Comparison of ENCODE assay signal across 17 cellular contexts in genomic region chr11:78542007-78542406, GRCh38. TPM values are rescaled to one million over a fixed set of nuclear protein-coding genes. Genes with fewer than 3 reads are reported as not detected.
A peak's percentile ranks its signal among the peaks of the same experiment; 100 is the strongest.
DNase-seq lines count a peak whose midpoint lies in the region; ATAC-seq and TF ChIP-seq lines count a peak whose summit lies in the region.
"Had no signal": no experiment of that assay in that cellular context is flagged by ENCODE, and none has a peak within 500 bp of the region (broad histone marks: within the 10 kb centered on the region; RNA-seq: fewer than 3 reads in every experiment).

No MANE protein-coding gene starts in this region.

- H3K4me1 Mint-ChIP-seq in stimulated activated naive CD8-positive, alpha-beta T cell treated with anti-CD3 and anti-CD28 coated beads, Interleukin-15, Interleukin-2, amounts not matched to agents 100 ng/mL and 50 ng/mL, for 24 hours (ENCODE audit: low read depth): peaks cover 6% of the 10 kb centered on the region
- H3K4me1 Mint-ChIP-seq in stimulated activated naive CD8-positive, alpha-beta T cell treated with anti-CD3 and anti-CD28 coated beads, Interleukin-15, amount 100 ng/mL, for 72 hours: peaks cover 6% of the 10 kb centered on the region

- no peak overlapping the region for H4K91ac ChIP-seq in IMR-90 (ENCODE audit: insufficient read depth, low read depth, low read length)

- H3K27me3 ChIP-seq in IMR-90 (ENCODE audit: control insufficient read depth, insufficient read depth, low read length): no peaks in the 10 kb centered on the region
- H3K27me3 ChIP-seq in aorta (ENCODE audit: control insufficient read depth in 1 of 2, insufficient read depth in 2 of 2, low read length in 1 of 2): no peaks in the 10 kb centered on the region
- H3K27me3 ChIP-seq: body of pancreas, neutrophil had no signal

- TF ChIP-seq POLR2A in IMR-90 (IDR thresholded peaks at IDR 0.05; ENCODE audit: low read depth, low read length): no peak

- H3K4me2 ChIP-seq in IMR-90 (ENCODE audit: low read depth, low read length): peak overlapping the region; percentile 50; the same call in 1 of the 2 replicates

- H4K5ac ChIP-seq in IMR-90 (ENCODE audit: low read depth, low read length): no peak overlapping the region

- H2AK5ac ChIP-seq in IMR-90 (ENCODE audit: low read depth, low read length): no peak overlapping the region

- H3K4me3 ChIP-seq in IMR-90 (ENCODE audit: insufficient read depth, low read depth, low read length) (no peak overlapping the region), fibroblast of villous mesenchyme (ENCODE audit: low read depth, low read length) (peak overlapping the region; percentile 29), aorta (ENCODE audit: low read length in 2 of 2) (peak overlapping the region; percentile 10 to 26)
- H3K4me3 ChIP-seq: body of pancreas, SK-N-MC had no signal

- peak overlapping the region; percentile 38 for H3K27ac Mint-ChIP-seq in stimulated activated naive CD8-positive, alpha-beta T cell treated with anti-CD3 and anti-CD28 coated beads, Interleukin-15, Interleukin-2, amounts not matched to agents 100 ng/mL and 50 ng/mL, for 24 hours
- no peak overlapping the region for H3K27ac Mint-ChIP-seq in stimulated activated naive CD8-positive, alpha-beta T cell treated with anti-CD3 and anti-CD28 coated beads, Interleukin-15, amount 100 ng/mL, for 72 hours
- H3K27ac Mint-ChIP-seq: stimulated activated naive B cell treated with anti-CD40 and anti-IgM and Interleukin-4, amounts not matched to agents 10 μg/mL and 1 μg/mL and 100 μg/mL, for 72 hours had no signal

- H3K18ac ChIP-seq in IMR-90 (ENCODE audit: low read depth, low read length): no peak overlapping the region

- TF ChIP-seq RAD21 in IMR-90 (IDR thresholded peaks at IDR 0.05; ENCODE audit: low read length): no peak

- no peak overlapping the region for H2BK120ac ChIP-seq in IMR-90 (ENCODE audit: low read depth, low read length)

- H2AK9ac ChIP-seq in IMR-90 (replicated peaks; ENCODE audit: low read depth, low read length, poor library complexity): no peak overlapping the region

- H2AFZ ChIP-seq in IMR-90 (replicated peaks; ENCODE audit: low read length, poor library complexity): no peak overlapping the region

- H3K27me3 Mint-ChIP-seq in stimulated activated naive CD8-positive, alpha-beta T cell treated with anti-CD3 and anti-CD28 coated beads, Interleukin-15, Interleukin-2, amounts not matched to agents 100 ng/mL and 50 ng/mL, for 24 hours: no peaks in the 10 kb centered on the region
- no peaks in the 10 kb centered on the region for H3K27me3 Mint-ChIP-seq in stimulated activated naive CD8-positive, alpha-beta T cell treated with anti-CD3 and anti-CD28 coated beads, Interleukin-15, amount 100 ng/mL, for 72 hours
- H3K27me3 Mint-ChIP-seq: stimulated activated naive B cell treated with anti-CD40 and anti-IgM and Interleukin-4, amounts not matched to agents 10 μg/mL and 1 μg/mL and 100 μg/mL, for 72 hours had no signal

- CTCF ChIA-PET in IMR-90 (lab: Yijun Ruan, JAX): no interaction called here

- no peak overlapping the region for H2BK20ac ChIP-seq in IMR-90 (ENCODE audit: low read depth, low read length)

- H3K36me3 ChIP-seq in IMR-90 (ENCODE audit: control insufficient read depth, insufficient read depth, low read length): peaks cover 3% of the 10 kb centered on the region; the same call in 1 of the 2 replicates
- H3K36me3 ChIP-seq in aorta (ENCODE audit: control insufficient read depth in 1 of 2, insufficient read depth in 2 of 2, low read length in 1 of 2): no peaks in the 10 kb centered on the region
- H3K36me3 ChIP-seq: neutrophil had no signal

- no peaks in the 10 kb centered on the region for H4K20me1 ChIP-seq in IMR-90 (ENCODE audit: insufficient read depth, low read length)

- H4K8ac ChIP-seq in IMR-90 (ENCODE audit: low read depth in 2 of 2, low read length in 2 of 2): no peak overlapping the region

- no peak overlapping the region for H2BK15ac ChIP-seq in IMR-90 (ENCODE audit: low read depth, low read length)

- WGBS in IMR-90 (ENCODE audit: extremely low coverage in 2 of 2, insufficient read length in 1 of 2), 2 experiments: no CpG with 5 or more reads among the region's 2 CpGs
- 5 to 7% methylated on average over 2 of the region's 2 CpGs for WGBS in aorta, 2 donors

- H3K9me3 ChIP-seq in IMR-90 (ENCODE audit: control insufficient read depth, insufficient read depth, low read length): no peaks in the 10 kb centered on the region
- H3K9me3 ChIP-seq in aorta (ENCODE audit: control insufficient read depth, low read length): no peaks in the 10 kb centered on the region
- H3K9me3 ChIP-seq: body of pancreas, Caco-2, neutrophil had no signal

- in situ Hi-C loops in IMR-90 (cut with MboI; ENCODE audit: low sequenced_read_pairs): no loop called here

- peaks cover 38% of the 10 kb centered on the region for H3K36me3 Mint-ChIP-seq in stimulated activated naive CD8-positive, alpha-beta T cell treated with anti-CD3 and anti-CD28 coated beads, Interleukin-15, Interleukin-2, amounts not matched to agents 100 ng/mL and 50 ng/mL, for 24 hours (ENCODE audit: low read depth)

- BruUV-seq in IMR-90 (replicated peaks; lab: Mats Ljungman, UMichigan): no TSS peak

- TF ChIP-seq CTCF in IMR-90 (conservative IDR thresholded peaks at IDR 0.05; ENCODE audit: low read depth, low read length) (no peak), fibroblast of villous mesenchyme (IDR thresholded peaks at IDR 0.05; ENCODE audit: insufficient read depth, low read depth, low read length) (no peak)

- H3K9ac ChIP-seq in IMR-90 (ENCODE audit: low read depth, low read length): no peak overlapping the region

- H3K4me3 Mint-ChIP-seq in stimulated activated naive CD8-positive, alpha-beta T cell treated with anti-CD3 and anti-CD28 coated beads, Interleukin-15, Interleukin-2, amounts not matched to agents 100 ng/mL and 50 ng/mL, for 24 hours: no peak overlapping the region
- no peak overlapping the region for H3K4me3 Mint-ChIP-seq in stimulated activated naive CD8-positive, alpha-beta T cell treated with anti-CD3 and anti-CD28 coated beads, Interleukin-15, amount 100 ng/mL, for 72 hours
- H3K4me3 Mint-ChIP-seq: stimulated activated naive B cell treated with anti-CD40 and anti-IgM and Interleukin-4, amounts not matched to agents 10 μg/mL and 1 μg/mL and 100 μg/mL, for 72 hours had no signal

- dilution Hi-C loops in IMR-90 (cut with HindIII; ENCODE audit: low sequenced_read_pairs, unreplicated experiment): no loop called here

- H3K14ac ChIP-seq in IMR-90 (replicated peaks; ENCODE audit: low read depth, low read length): no peak overlapping the region

- no peak overlapping the region for H2BK5ac ChIP-seq in IMR-90 (ENCODE audit: low read depth, low read length, poor library complexity, severe bottlenecking)

- H3K4me1 ChIP-seq in IMR-90 (ENCODE audit: control insufficient read depth, insufficient read depth, low read length) (peaks cover 5% of the 10 kb centered on the region), aorta (ENCODE audit: control insufficient read depth in 1 of 2, insufficient read depth in 2 of 2, low read length in 2 of 2) (peaks cover 2 to 7% of the 10 kb centered on the region in 2 donors)

- DNase-seq in stimulated activated naive CD8-positive, alpha-beta T cell treated with anti-CD3 and anti-CD28 coated beads, Interleukin-15, amount 100 ng/mL, for 72 hours: no peak
- DNase-seq in IMR-90 (peak; percentile 79), fibroblast of villous mesenchyme (ENCODE audit: low read depth) (peak; percentile 87), aorta (no peak), NCI-H1417 (lab: John Stamatoyannopoulos, UW) (no peak)
- DNase-seq: activated effector memory CD4-positive, alpha-beta T cell treated with Interleukin-2 at 50 U/mL for 16 hours; body of pancreas; Caco-2; foreskin fibroblast; mammary epithelial cell; NCI-H1105 treated with DMSO at 0.1 percent for 48 hours; stimulated activated naive B cell treated with anti-CD40 and anti-IgM and Interleukin-4, amounts not matched to agents 10 μg/mL and 1 μg/mL and 100 μg/mL, for 72 hours had no signal

- no peak overlapping the region for H3K23ac ChIP-seq in IMR-90 (ENCODE audit: low read depth, low read length)

- no peak for ATAC-seq in stimulated activated naive CD8-positive, alpha-beta T cell treated with anti-CD3 and anti-CD28 coated beads, Interleukin-15, amount 100 ng/mL, for 72 hours
- ATAC-seq in IMR-90 (ENCODE audit: low read depth) (peak; percentile 87), aorta (ENCODE audit: low FRiP score) (no peak), GM19328 (IDR thresholded peaks at IDR 0.05; ENCODE audit: unreplicated experiment) (no peak), GM19452 (IDR thresholded peaks at IDR 0.05; ENCODE audit: unreplicated experiment) (no peak)
- ATAC-seq: body of pancreas; stimulated activated naive B cell treated with anti-CD40 and anti-IgM and Interleukin-4, amounts not matched to agents 10 μg/mL and 1 μg/mL and 100 μg/mL, for 72 hours had no signal

- POLR2A ChIA-PET in IMR-90 (lab: Charles Lee; ENCODE audit: unreplicated experiment): no interaction called here

- no peak overlapping the region for H3K27ac ChIP-seq in IMR-90 (ENCODE audit: insufficient read depth, low read length)
- no peak overlapping the region for H3K27ac ChIP-seq in aorta (ENCODE audit: low read depth in 1 of 2, low read length in 2 of 2)
- H3K27ac ChIP-seq: body of pancreas, neutrophil, SK-N-MC had no signal

- H3K9me3 Mint-ChIP-seq in stimulated activated naive CD8-positive, alpha-beta T cell treated with anti-CD3 and anti-CD28 coated beads, Interleukin-15, Interleukin-2, amounts not matched to agents 100 ng/mL and 50 ng/mL, for 24 hours: no peaks in the 10 kb centered on the region
- H3K9me3 Mint-ChIP-seq in stimulated activated naive CD8-positive, alpha-beta T cell treated with anti-CD3 and anti-CD28 coated beads, Interleukin-15, amount 100 ng/mL, for 72 hours: peaks cover 0 to 4% of the 10 kb centered on the region in 2 donors

- H3K4ac ChIP-seq in IMR-90 (ENCODE audit: low read depth, low read length): no peak overlapping the region

- peaks cover 0 to 15% of the 10 kb centered on the region in 2 experiments; a peak in 2 of 4 replicates for H3K79me1 ChIP-seq in IMR-90 (ENCODE audit: low read depth in 1 of 2, low read length in 2 of 2)

- intact Hi-C loops in IMR-90 (cut with micrococcal nuclease) (no loop called here), aorta (cut with DNase I) (no loop called here)

- H3K9me1 ChIP-seq in IMR-90 (ENCODE audit: insufficient read depth, low read length): peaks cover 6% of the 10 kb centered on the region

- no peak overlapping the region for H3K56ac ChIP-seq in IMR-90 (ENCODE audit: extremely low read depth, insufficient read depth, low read length)

TF ChIP-seq in IMR-90, 13 proteins besides CTCF, POLR2A, EP300 and RAD21 (continues in another document):
- no peak for TF ChIP-seq BHLHE40 (IDR thresholded peaks at IDR 0.05; ENCODE audit: low read depth, low read length)

RNA-seq across cellular contexts. Expression of gene NARS2, which starts 32.7 kb away (rescaled TPM):
- total RNA-seq in IMR-90 (2012; rRNA removed) (15.8 and 16.4 TPM in 2 replicates), fibroblast of villous mesenchyme (33.2 and 37.1 TPM in 2 replicates), aorta (10 to 100 TPM; 11.2 TPM)
- polyA plus RNA-seq in IMR-90 (2012; rRNA removed) (6.0 and 8.0 TPM in 2 replicates), aorta (10 to 100 TPM in 1 of 2 donors, 1 to 10 TPM in 1; 4.8 to 10.2 TPM)
- 2.7 and 5.8 TPM in 2 replicates for polyA plus RNA-seq in IMR-90 (2012; cell fraction: cytosol; rRNA removed)
- polyA plus RNA-seq in IMR-90 (2012; cell fraction: nucleus; rRNA removed; ENCODE audit: low replicate concordance): 1.7 and 5.3 TPM in 2 replicates

Comparison
In these comparisons a context has a peak if more than half of its experiments do, and no peak if none do; other contexts are left out.
1. DNase-seq: peak in IMR-90 (single experiment) and fibroblast of villous mesenchyme (single experiment); none in stimulated activated naive CD8-positive, alpha-beta T cell treated with anti-CD3 and anti-CD28 coated beads, Interleukin-15, amount 100 ng/mL, for 72 hours (0 of 2), aorta (0 of 2) and NCI-H1417 (0 of 3).